ENCODE assay signal across 8 cellular contexts in the genomic region with DNA sequence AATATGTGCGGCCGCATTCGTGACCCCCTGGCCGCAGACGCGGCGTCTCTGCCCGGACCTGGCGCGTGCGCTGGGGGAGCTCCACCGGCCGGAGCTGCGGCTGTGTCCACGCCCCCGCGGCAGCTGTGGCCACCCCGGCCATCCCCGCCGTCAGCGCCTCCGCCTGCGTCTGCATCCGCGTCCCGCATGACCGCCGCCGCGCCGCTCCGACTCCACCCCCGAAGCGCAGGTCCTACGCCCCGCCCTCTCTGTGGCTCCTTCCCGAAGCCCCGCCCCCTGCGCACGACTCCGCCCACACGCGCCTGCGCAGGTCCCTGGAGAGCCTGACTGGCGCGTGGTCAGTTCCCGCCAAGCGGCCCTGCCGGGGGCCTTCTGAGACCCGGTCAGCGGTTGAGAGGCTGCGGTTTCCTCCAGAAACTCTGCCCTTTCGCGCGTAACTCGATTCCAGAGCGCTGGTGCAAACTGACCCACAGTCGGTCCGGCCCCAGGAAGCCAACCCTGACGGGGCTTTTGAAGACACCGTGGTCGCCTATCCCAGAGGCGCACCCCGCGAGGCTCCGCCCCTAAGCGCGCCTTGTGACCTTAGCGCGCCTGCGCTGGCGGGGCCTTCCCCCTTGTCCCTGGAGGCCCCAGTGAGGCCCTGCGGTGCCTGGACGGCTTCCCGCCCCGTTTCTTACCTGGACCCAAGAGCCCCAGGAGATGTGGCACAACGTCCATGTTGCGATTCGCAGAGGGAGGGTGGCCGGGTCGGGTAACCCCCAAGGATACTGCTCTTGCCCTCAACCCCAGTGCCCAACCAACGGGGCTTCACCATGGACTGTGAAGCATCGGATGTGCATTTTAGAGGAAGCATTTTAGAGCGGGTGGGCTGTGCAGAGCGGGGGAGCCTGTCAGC. TPM values are rescaled to one million over a fixed set of nuclear protein-coding genes. Genes with fewer than 3 reads are reported as not detected.
DNase-seq lines count a peak whose midpoint lies in the region; ATAC-seq lines count a peak whose summit lies in the region.

A gene with protein sequence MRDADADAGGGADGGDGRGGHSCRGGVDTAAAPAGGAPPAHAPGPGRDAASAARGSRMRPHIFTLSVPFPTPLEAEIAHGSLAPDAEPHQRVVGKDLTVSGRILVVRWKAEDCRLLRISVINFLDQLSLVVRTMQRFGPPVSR (minus strand): TSS at position 554 of the 895 bp plus-strand sequence. CDS start 366 bp downstream, at position 188.

- no peaks in the 10 kb centered on the region for H3K9me3 Mint-ChIP-seq in CD4-positive, CD25-positive, alpha-beta regulatory T cell
- no peaks in the 10 kb centered on the region for H3K9me3 Mint-ChIP-seq in memory B cell

- peak; percentile 88 to 89 for ATAC-seq in CD4-positive, CD25-positive, alpha-beta regulatory T cell (ENCODE audit: low read depth in 2 of 2)
- ATAC-seq in GM19452 (IDR thresholded peaks at IDR 0.05; ENCODE audit: unreplicated experiment) (peak; percentile 82), memory B cell (ENCODE audit: low read depth) (peak; percentile 85)

- H3K27ac ChIP-seq in CD4-positive, CD25-positive, alpha-beta regulatory T cell (ENCODE audit: insufficient read depth, low read length, poor library complexity, severe bottlenecking), result peak within 1 kb of the TSS; percentile 83

- H3K27ac Mint-ChIP-seq in CD4-positive, CD25-positive, alpha-beta regulatory T cell, result peak within 1 kb of the TSS; percentile 43 to 90 (median 84)
- H3K27ac Mint-ChIP-seq in memory B cell, result peak within 1 kb of the TSS; percentile 95

- H3K27me3 ChIP-seq in CD4-positive, CD25-positive, alpha-beta regulatory T cell (ENCODE audit: control insufficient read depth, insufficient read depth, low read length), result no peaks in the 10 kb centered on the region

- no peaks in the 10 kb centered on the region for H3K9me3 ChIP-seq in CD4-positive, CD25-positive, alpha-beta regulatory T cell (ENCODE audit: control insufficient read depth in 2 of 2, low read length in 2 of 2)

- H3K36me3 ChIP-seq in CD4-positive, CD25-positive, alpha-beta regulatory T cell (ENCODE audit: control insufficient read depth, insufficient read depth, low read length), result no peaks in the 10 kb centered on the region

- H3K4me1 ChIP-seq in CD4-positive, CD25-positive, alpha-beta regulatory T cell (ENCODE audit: control insufficient read depth, insufficient read depth, low read length, poor library complexity, severe bottlenecking), result peaks cover 14% of the 10 kb centered on the region

- H3K36me3 Mint-ChIP-seq in CD4-positive, CD25-positive, alpha-beta regulatory T cell, result no peaks in the 10 kb centered on the region
- H3K36me3 Mint-ChIP-seq in memory B cell, result no peaks in the 10 kb centered on the region

- peaks cover 0 to 34% (median 5%) of the 10 kb centered on the region in 4 donors for H3K4me1 Mint-ChIP-seq in CD4-positive, CD25-positive, alpha-beta regulatory T cell
- peaks cover 16% of the 10 kb centered on the region for H3K4me1 Mint-ChIP-seq in memory B cell

- peak within 1 kb of the TSS; percentile 79 to 92 (median 84) for H3K4me3 Mint-ChIP-seq in CD4-positive, CD25-positive, alpha-beta regulatory T cell
- H3K4me3 Mint-ChIP-seq in memory B cell, result peak within 1 kb of the TSS; percentile 85

- peak within 1 kb of the TSS; percentile 35 for H3K4me3 ChIP-seq in CD4-positive, CD25-positive, alpha-beta regulatory T cell (ENCODE audit: low read depth, low read length)

- no peaks in the 10 kb centered on the region for H3K27me3 Mint-ChIP-seq in CD4-positive, CD25-positive, alpha-beta regulatory T cell
- H3K27me3 Mint-ChIP-seq in memory B cell, result no peaks in the 10 kb centered on the region

- peak; percentile 87 to 93 (median 91) for DNase-seq in CD4-positive, CD25-positive, alpha-beta regulatory T cell
- DNase-seq in HK-2 (ENCODE audit: unreplicated experiment) (peak; percentile 97), NCI-H82 treated with DMSO at 0.1 percent for 48 hours (lab: John Stamatoyannopoulos, UW; ENCODE audit: unreplicated experiment) (peak; percentile 44), memory B cell (ENCODE audit: low spot score in 2 of 2) (peak; percentile 94 to 97)
- DNase-seq in activated CD8-positive, alpha-beta memory T cell treated with anti-CD3 and anti-CD28 coated beads for 1 hour (ENCODE audit: extremely low read depth in 1 of 2, low read depth in 1 of 2), result peak; percentile 83 to 90
- peak; percentile 88 for DNase-seq in effector CD4-positive, alpha-beta T cell
- peak; percentile 90 for DNase-seq in stimulated activated CD8-positive, alpha-beta memory T cell treated with anti-CD3 and anti-CD28 coated beads, Interleukin-12 subunit alpha, Interleukin-12 subunit beta, amount 100 ng/mL, for 1 hour (ENCODE audit: low read depth)

RNA-seq across cellular contexts. Expression of the gene that starts here (rescaled TPM):
- total RNA-seq in CD4-positive, CD25-positive, alpha-beta regulatory T cell, result 8.9 TPM
- polyA plus RNA-seq in CD4-positive, CD25-positive, alpha-beta regulatory T cell, result 10 to 100 TPM; 39.5 to 47.9 (median 43.3) TPM

Comparison
In these comparisons a context has a peak if more than half of its experiments do, and no peak if none do; other contexts are left out.
1. Peak in every context shown above with its lines: DNase-seq, ATAC-seq, H3K4me3 ChIP-seq and H3K27ac ChIP-seq.
2. DNase-seq: peak in every context shown above with its lines; median percentile 97 in HK-2; 96 in memory B cell; 91 in CD4-positive, CD25-positive, alpha-beta regulatory T cell; 90 in stimulated activated CD8-positive, alpha-beta memory T cell treated with anti-CD3 and anti-CD28 coated beads, Interleukin-12 subunit alpha, Interleukin-12 subunit beta, amount 100 ng/mL, for 1 hour; 88 in effector CD4-positive, alpha-beta T cell; 86 in activated CD8-positive, alpha-beta memory T cell treated with anti-CD3 and anti-CD28 coated beads for 1 hour; 44 in NCI-H82 treated with DMSO at 0.1 percent for 48 hours.